ENCODE assay signal across 26 cellular contexts in genomic region chr15:100059094-100059493, GRCh38.
DNase-seq lines count a peak whose midpoint lies in the region; ATAC-seq, FAIRE-seq and TF ChIP-seq lines count a peak whose summit lies in the region.
"Had no signal": no experiment of that assay in that cellular context is flagged by ENCODE, and none has a peak within 500 bp of the region (broad histone marks: within the 10 kb centered on the region; RNA-seq: fewer than 3 reads in every experiment).

No MANE protein-coding gene starts in this region.

- DNase-seq in astrocyte (ENCODE audit: low read depth) (peak; percentile 18), myocyte (ENCODE audit: low read depth) (peak; percentile 14), putamen (ENCODE audit: low spot score) (peak; percentile 12), NCI-H1417 treated with DMSO at 0.1 percent for 48 hours (lab: John Stamatoyannopoulos, UW) (no peak), GM19238 (ENCODE audit: insufficient read length, low spot score) (no peak), endothelial cell (ENCODE audit: low spot score) (no peak)
- DNase-seq: 8988T; ACHN; AML-193; BE2C; Caco-2; CD4-positive, CD25-positive, alpha-beta regulatory T cell; CD8-positive, alpha-beta T cell; DMS153; DND-41; GM23248; H7 had no signal

- H3K4me3 Mint-ChIP-seq in astrocyte (ENCODE audit: unreplicated experiment) (no peak overlapping the region), endothelial cell (ENCODE audit: unreplicated experiment) (no peak overlapping the region)
- H3K4me3 Mint-ChIP-seq: CD4-positive, CD25-positive, alpha-beta regulatory T cell; CD8-positive, alpha-beta T cell had no signal

- no peak for FAIRE-seq in astrocyte (lab: Jason Lieb, UNC)
- FAIRE-seq: A549, G401.6, GM12892, GM19239, H1 had no signal

- no peaks in the 10 kb centered on the region for H3K9me3 ChIP-seq in BLaER1 treated with 17β-estradiol and CSF1 and Interleukin-3, amounts not matched to agents 10 nM and 100 nM (replicated peaks in 1 of 11)
- H3K9me3 ChIP-seq in astrocyte (ENCODE audit: insufficient read depth, low read depth, low read length) = no peaks in the 10 kb centered on the region
- H3K9me3 ChIP-seq: A549, BE2C, Caco-2 had no signal

- no peaks in the 10 kb centered on the region for H3K79me2 ChIP-seq in astrocyte (ENCODE audit: insufficient read depth, low read length)

- H3K9me3 Mint-ChIP-seq in astrocyte (ENCODE audit: unreplicated experiment) (peaks cover 4% of the 10 kb centered on the region), endothelial cell (ENCODE audit: unreplicated experiment) (no peaks in the 10 kb centered on the region)
- H3K9me3 Mint-ChIP-seq: CD4-positive, CD25-positive, alpha-beta regulatory T cell; CD8-positive, alpha-beta T cell had no signal

- no peak for TF ChIP-seq CTCF in astrocyte (IDR thresholded peaks at IDR 0.05; ENCODE audit: insufficient read depth, low read depth, low read length)
- no peak for TF ChIP-seq CTCF in endothelial cell (IDR thresholded peaks at IDR 0.05; ENCODE audit: unreplicated experiment)

- peak overlapping the region in 6 of 11 experiments; percentile 3 to 38 (median 18); a peak in 6 of 22 replicates for H3K4me2 ChIP-seq in BLaER1 treated with 17β-estradiol and CSF1 and Interleukin-3, amounts not matched to agents 10 nM and 100 nM
- no peak overlapping the region for H3K4me2 ChIP-seq in astrocyte (ENCODE audit: low read length)
- H3K4me2 ChIP-seq: A549 had no signal

- H3K27ac Mint-ChIP-seq in astrocyte (ENCODE audit: unreplicated experiment) = no peak overlapping the region
- no peak overlapping the region for H3K27ac Mint-ChIP-seq in endothelial cell (ENCODE audit: unreplicated experiment)
- H3K27ac Mint-ChIP-seq: CD4-positive, CD25-positive, alpha-beta regulatory T cell; CD8-positive, alpha-beta T cell had no signal

- peaks cover 0 to 61% (median 0%) of the 10 kb centered on the region in 11 experiments; a peak in 4 of 22 replicates for H3K27me3 ChIP-seq in BLaER1 treated with 17β-estradiol and CSF1 and Interleukin-3, amounts not matched to agents 10 nM and 100 nM
- no peaks in the 10 kb centered on the region for H3K27me3 ChIP-seq in astrocyte (ENCODE audit: insufficient read depth, low read length)
- H3K27me3 ChIP-seq: BE2C had no signal

- no peak overlapping the region for H2AFZ ChIP-seq in astrocyte (ENCODE audit: low read depth, low read length)
- H2AFZ ChIP-seq: GM23248 had no signal

- no peaks in the 10 kb centered on the region for H3K36me3 ChIP-seq in BLaER1 treated with 17β-estradiol and CSF1 and Interleukin-3, amounts not matched to agents 10 nM and 100 nM
- H3K36me3 ChIP-seq in astrocyte (ENCODE audit: insufficient read depth, low read length) = no peaks in the 10 kb centered on the region
- H3K36me3 ChIP-seq: BE2C had no signal

- no peak overlapping the region for H3K27ac ChIP-seq in BLaER1 treated with 17β-estradiol and CSF1 and Interleukin-3, amounts not matched to agents 10 nM and 100 nM
- H3K27ac ChIP-seq in astrocyte (ENCODE audit: low read depth, low read length) = no peak overlapping the region
- H3K27ac ChIP-seq: A549, C4-2B, GM23248 had no signal

- H3K9ac ChIP-seq in BLaER1 treated with 17β-estradiol and CSF1 and Interleukin-3, amounts not matched to agents 10 nM and 100 nM = no peak overlapping the region
- H3K9ac ChIP-seq in astrocyte (ENCODE audit: low read length) = no peak overlapping the region
- H3K9ac ChIP-seq: GM23248 had no signal

- no peak overlapping the region for H3K4me3 ChIP-seq in BLaER1 treated with 17β-estradiol and CSF1 and Interleukin-3, amounts not matched to agents 10 nM and 100 nM
- H3K4me3 ChIP-seq in astrocyte (ENCODE audit: insufficient read depth, low read depth, low read length) = no peak overlapping the region
- H3K4me3 ChIP-seq: A549, GM23248 had no signal

- H3K36me3 Mint-ChIP-seq in astrocyte (ENCODE audit: low read depth, unreplicated experiment) (peaks cover 2% of the 10 kb centered on the region), endothelial cell (ENCODE audit: low read depth, unreplicated experiment) (peaks cover 3% of the 10 kb centered on the region)

- H3K4me1 ChIP-seq in BLaER1 treated with 17β-estradiol and CSF1 and Interleukin-3, amounts not matched to agents 10 nM and 100 nM = peaks cover 0 to 10% (median 0%) of the 10 kb centered on the region in 10 experiments; a peak in 7 of 20 replicates
- H3K4me1 ChIP-seq in astrocyte (ENCODE audit: insufficient read depth, low read length) = peaks cover 24% of the 10 kb centered on the region
- H3K4me1 ChIP-seq: A549, Caco-2 had no signal

- H4K20me1 ChIP-seq in BLaER1 treated with 17β-estradiol and CSF1 and Interleukin-3, amounts not matched to agents 10 nM and 100 nM = no peaks in the 10 kb centered on the region
- H4K20me1 ChIP-seq in astrocyte (ENCODE audit: insufficient read depth, low read length) = no peaks in the 10 kb centered on the region

- peaks cover 61% of the 10 kb centered on the region for H3K27me3 Mint-ChIP-seq in astrocyte (ENCODE audit: low read depth, unreplicated experiment)
- H3K27me3 Mint-ChIP-seq in endothelial cell (ENCODE audit: unreplicated experiment) = peaks cover 2% of the 10 kb centered on the region
- H3K27me3 Mint-ChIP-seq: CD4-positive, CD25-positive, alpha-beta regulatory T cell had no signal

- ATAC-seq in HG03025 (IDR thresholded peaks at IDR 0.05; ENCODE audit: low FRiP score, unreplicated experiment) = no peak
- ATAC-seq: A549; CD8-positive, alpha-beta T cell; HCT116 had no signal

- peaks cover 7% of the 10 kb centered on the region for H3K4me1 Mint-ChIP-seq in astrocyte (ENCODE audit: low read depth, unreplicated experiment)
- H3K4me1 Mint-ChIP-seq in endothelial cell (ENCODE audit: unreplicated experiment) = no peaks in the 10 kb centered on the region
- H3K4me1 Mint-ChIP-seq: CD4-positive, CD25-positive, alpha-beta regulatory T cell had no signal

Comparison
In these comparisons a context has a peak if more than half of its experiments do, and no peak if none do; other contexts are left out.
1. DNase-seq: peak in astrocyte (single experiment), myocyte (single experiment) and putamen (single experiment); none in NCI-H1417 treated with DMSO at 0.1 percent for 48 hours (single experiment), GM19238 (single experiment) and endothelial cell (single experiment).